ENCODE assay signal across 1 cellular context in the genomic region with DNA sequence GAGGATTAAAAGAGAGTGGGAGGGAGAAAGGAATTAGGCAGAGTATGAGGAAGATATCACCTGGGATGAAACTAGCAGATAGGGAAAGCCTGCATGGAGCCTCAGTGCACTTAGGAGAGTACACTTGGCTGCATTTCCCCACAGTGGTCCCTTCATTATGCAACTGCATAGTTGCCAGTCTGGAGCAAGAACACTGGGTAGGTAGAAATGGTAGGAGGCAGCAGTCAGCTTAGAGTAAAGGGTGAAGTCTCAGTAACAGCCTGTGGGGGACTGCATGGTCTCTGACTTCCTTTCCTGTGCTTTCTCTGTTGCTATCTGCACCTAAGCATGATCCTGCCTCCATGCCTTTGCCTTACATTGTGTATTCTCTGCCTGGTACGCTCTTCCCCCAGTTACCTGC.
TF ChIP-seq lines count a peak whose summit lies in the region.

No MANE protein-coding gene starts in this region.

TF ChIP-seq in SK-N-SH, 30 proteins besides CTCF, POLR2A, EP300 and RAD21 (continued from another document):
- TF ChIP-seq, protein P1, sequence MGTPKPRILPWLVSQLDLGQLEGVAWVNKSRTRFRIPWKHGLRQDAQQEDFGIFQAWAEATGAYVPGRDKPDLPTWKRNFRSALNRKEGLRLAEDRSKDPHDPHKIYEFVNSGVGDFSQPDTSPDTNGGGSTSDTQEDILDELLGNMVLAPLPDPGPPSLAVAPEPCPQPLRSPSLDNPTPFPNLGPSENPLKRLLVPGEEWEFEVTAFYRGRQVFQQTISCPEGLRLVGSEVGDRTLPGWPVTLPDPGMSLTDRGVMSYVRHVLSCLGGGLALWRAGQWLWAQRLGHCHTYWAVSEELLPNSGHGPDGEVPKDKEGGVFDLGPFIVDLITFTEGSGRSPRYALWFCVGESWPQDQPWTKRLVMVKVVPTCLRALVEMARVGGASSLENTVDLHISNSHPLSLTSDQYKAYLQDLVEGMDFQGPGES (IDR thresholded peaks at IDR 0.05; ENCODE audit: low read depth, low read length), result no peak
- TF ChIP-seq RFX5 (IDR thresholded peaks at IDR 0.05; ENCODE audit: low read length), result no peak
- no peak for TF ChIP-seq GATA2 (CRISPR knock-in tag; IDR thresholded peaks at IDR 0.05)
- TF ChIP-seq RXRA (IDR thresholded peaks at IDR 0.05; ENCODE audit: borderline replicate concordance, low read depth), result no peak
- no peak for TF ChIP-seq FOSL2 (IDR thresholded peaks at IDR 0.05; ENCODE audit: borderline replicate concordance, low read depth)
- TF ChIP-seq, protein P2, sequence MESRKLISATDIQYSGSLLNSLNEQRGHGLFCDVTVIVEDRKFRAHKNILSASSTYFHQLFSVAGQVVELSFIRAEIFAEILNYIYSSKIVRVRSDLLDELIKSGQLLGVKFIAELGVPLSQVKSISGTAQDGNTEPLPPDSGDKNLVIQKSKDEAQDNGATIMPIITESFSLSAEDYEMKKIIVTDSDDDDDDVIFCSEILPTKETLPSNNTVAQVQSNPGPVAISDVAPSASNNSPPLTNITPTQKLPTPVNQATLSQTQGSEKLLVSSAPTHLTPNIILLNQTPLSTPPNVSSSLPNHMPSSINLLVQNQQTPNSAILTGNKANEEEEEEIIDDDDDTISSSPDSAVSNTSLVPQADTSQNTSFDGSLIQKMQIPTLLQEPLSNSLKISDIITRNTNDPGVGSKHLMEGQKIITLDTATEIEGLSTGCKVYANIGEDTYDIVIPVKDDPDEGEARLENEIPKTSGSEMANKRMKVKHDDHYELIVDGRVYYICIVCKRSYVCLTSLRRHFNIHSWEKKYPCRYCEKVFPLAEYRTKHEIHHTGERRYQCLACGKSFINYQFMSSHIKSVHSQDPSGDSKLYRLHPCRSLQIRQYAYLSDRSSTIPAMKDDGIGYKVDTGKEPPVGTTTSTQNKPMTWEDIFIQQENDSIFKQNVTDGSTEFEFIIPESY (IDR thresholded peaks at IDR 0.05; ENCODE audit: borderline replicate concordance, low read depth), result no peak
- no peak for TF ChIP-seq TEAD4 (IDR thresholded peaks at IDR 0.05; ENCODE audit: borderline replicate concordance, insufficient read depth)
- TF ChIP-seq, protein P3, sequence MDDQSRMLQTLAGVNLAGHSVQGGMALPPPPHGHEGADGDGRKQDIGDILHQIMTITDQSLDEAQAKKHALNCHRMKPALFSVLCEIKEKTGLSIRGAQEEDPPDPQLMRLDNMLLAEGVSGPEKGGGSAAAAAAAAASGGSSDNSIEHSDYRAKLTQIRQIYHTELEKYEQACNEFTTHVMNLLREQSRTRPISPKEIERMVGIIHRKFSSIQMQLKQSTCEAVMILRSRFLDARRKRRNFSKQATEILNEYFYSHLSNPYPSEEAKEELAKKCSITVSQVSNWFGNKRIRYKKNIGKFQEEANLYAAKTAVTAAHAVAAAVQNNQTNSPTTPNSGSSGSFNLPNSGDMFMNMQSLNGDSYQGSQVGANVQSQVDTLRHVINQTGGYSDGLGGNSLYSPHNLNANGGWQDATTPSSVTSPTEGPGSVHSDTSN (IDR thresholded peaks at IDR 0.05), result no peak
- TF ChIP-seq, protein P4, sequence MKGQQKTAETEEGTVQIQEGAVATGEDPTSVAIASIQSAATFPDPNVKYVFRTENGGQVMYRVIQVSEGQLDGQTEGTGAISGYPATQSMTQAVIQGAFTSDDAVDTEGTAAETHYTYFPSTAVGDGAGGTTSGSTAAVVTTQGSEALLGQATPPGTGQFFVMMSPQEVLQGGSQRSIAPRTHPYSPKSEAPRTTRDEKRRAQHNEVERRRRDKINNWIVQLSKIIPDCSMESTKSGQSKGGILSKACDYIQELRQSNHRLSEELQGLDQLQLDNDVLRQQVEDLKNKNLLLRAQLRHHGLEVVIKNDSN (IDR thresholded peaks at IDR 0.05; ENCODE audit: borderline replicate concordance, low read depth), result no peak
- TF ChIP-seq TAF1 (IDR thresholded peaks at IDR 0.05; ENCODE audit: borderline replicate concordance, low read depth, low read length), result no peak
- no peak for TF ChIP-seq SIN3A (IDR thresholded peaks at IDR 0.05; ENCODE audit: borderline replicate concordance, low read depth, low read length)
- no peak for TF ChIP-seq MXI1 (IDR thresholded peaks at IDR 0.05; ENCODE audit: low read depth, low read length)
- TF ChIP-seq, protein P5, sequence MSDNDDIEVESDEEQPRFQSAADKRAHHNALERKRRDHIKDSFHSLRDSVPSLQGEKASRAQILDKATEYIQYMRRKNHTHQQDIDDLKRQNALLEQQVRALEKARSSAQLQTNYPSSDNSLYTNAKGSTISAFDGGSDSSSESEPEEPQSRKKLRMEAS (IDR thresholded peaks at IDR 0.05; ENCODE audit: low read depth), result no peak
- TF ChIP-seq CHD2 (IDR thresholded peaks at IDR 0.05; ENCODE audit: low read length, partially characterized antibody), result no peak
- TF ChIP-seq FOXJ3 (CRISPR knock-in tag; IDR thresholded peaks at IDR 0.05), result no peak
- no peak for TF ChIP-seq JUND (IDR thresholded peaks at IDR 0.05)
